In genomic region chr6:113818528-113818927, GRCh38 we compare ENCODE assay signal across 1 cellular context.
A peak's percentile ranks its signal among the peaks of the same experiment; 100 is the strongest.
TF ChIP-seq lines count a peak whose summit lies in the region.

No MANE protein-coding gene starts in this region.

TF ChIP-seq in HepG2, 621 proteins besides CTCF, POLR2A, EP300 and RAD21 (continued from another document):
- no peak for TF ChIP-seq ZSCAN9 (CRISPR knock-in tag; IDR thresholded peaks at IDR 0.05; ENCODE audit: borderline replicate concordance)
- no peak for TF ChIP-seq ZNF207 (IDR thresholded peaks at IDR 0.05; ENCODE audit: borderline replicate concordance)
- peak; percentile 46; the same call in 1 of the 2 replicates for TF ChIP-seq CEBPB (IDR thresholded peaks at IDR 0.05; ENCODE audit: borderline replicate concordance, low read depth, low read length)
- TF ChIP-seq NPAS2 (CRISPR knock-in tag; IDR thresholded peaks at IDR 0.05; ENCODE audit: borderline replicate concordance) = no peak
- no peak for TF ChIP-seq IRF1 (CRISPR knock-in tag; IDR thresholded peaks at IDR 0.05; ENCODE audit: low read depth)
